ENCODE assay signal across 3 cellular contexts in genomic region chr16:84763164-84763563, GRCh38.
A peak's percentile ranks its signal among the peaks of the same experiment; 100 is the strongest.
TF ChIP-seq lines count a peak whose summit lies in the region.

No MANE protein-coding gene starts in this region.

TF ChIP-seq in A549, 52 proteins besides CTCF, POLR2A, EP300 and RAD21:
- TF ChIP-seq ATOH8 (CRISPR knock-in tag; IDR thresholded peaks at IDR 0.05; ENCODE audit: low read depth): no peak
- no peak for TF ChIP-seq CHD2 (IDR thresholded peaks at IDR 0.05; ENCODE audit: low read length, partially characterized antibody)
- TF ChIP-seq MAFK (IDR thresholded peaks at IDR 0.05; ENCODE audit: partially characterized antibody): peak; percentile 62
- TF ChIP-seq NPAS2 (CRISPR knock-in tag; IDR thresholded peaks at IDR 0.05; ENCODE audit: borderline replicate concordance): no peak
TF ChIP-seq in A549: peak in this region for 1.

TF ChIP-seq in IMR-90, 13 proteins besides CTCF, POLR2A, EP300 and RAD21:
- TF ChIP-seq USF2 (IDR thresholded peaks at IDR 0.05; ENCODE audit: low read depth, low read length): no peak
- TF ChIP-seq MAFK (IDR thresholded peaks at IDR 0.05; ENCODE audit: low read depth, low read length): 0 out of 2 replicates have a peak, but pooled peaks have one; percentile 31

TF ChIP-seq in K562, 482 proteins besides CTCF, POLR2A, EP300 and RAD21:
- TF ChIP-seq ARID4B (CRISPR knock-in tag; IDR thresholded peaks at IDR 0.05): no peak
- TF ChIP-seq C11orf30 (IDR thresholded peaks at IDR 0.05; ENCODE audit: low read depth): peak; percentile 47; the same call in 1 of the 2 replicates
- TF ChIP-seq ZZZ3 (IDR thresholded peaks at IDR 0.05): no peak
- no peak for TF ChIP-seq PML (IDR thresholded peaks at IDR 0.05; ENCODE audit: low read length)
- TF ChIP-seq RFX1 (IDR thresholded peaks at IDR 0.05): no peak
- TF ChIP-seq KLF6 (CRISPR knock-in tag; IDR thresholded peaks at IDR 0.05; ENCODE audit: borderline replicate concordance): no peak
- TF ChIP-seq ZNF609 (CRISPR knock-in tag; IDR thresholded peaks at IDR 0.05; ENCODE audit: borderline replicate concordance): no peak
- TF ChIP-seq ZNF785 (CRISPR knock-in tag; IDR thresholded peaks at IDR 0.05): no peak
- TF ChIP-seq EZH2 (IDR thresholded peaks at IDR 0.05; ENCODE audit: borderline replicate concordance, low read depth, low read length): no peak
- TF ChIP-seq NFYB (IDR thresholded peaks at IDR 0.05; ENCODE audit: extremely low read depth, insufficient read length): no peak
- TF ChIP-seq MECOM (CRISPR knock-in tag; IDR thresholded peaks at IDR 0.05): no peak
- TF ChIP-seq MCM3 (IDR thresholded peaks at IDR 0.05): no peak
- no peak for TF ChIP-seq JUN (IDR thresholded peaks at IDR 0.05; ENCODE audit: borderline replicate concordance, low read depth, low read length)
- no peak for TF ChIP-seq JUN (CRISPR knock-in tag; IDR thresholded peaks at IDR 0.05; ENCODE audit: borderline replicate concordance)
- TF ChIP-seq CHD7 (IDR thresholded peaks at IDR 0.05; ENCODE audit: low read depth, low read length): no peak
- no peak for TF ChIP-seq KHSRP (IDR thresholded peaks at IDR 0.05)
- no peak for TF ChIP-seq NR1H2 (CRISPR knock-in tag; IDR thresholded peaks at IDR 0.05)
- peak; percentile 32 for TF ChIP-seq MAFG (tag; conservative IDR thresholded peaks at IDR 0.05)
- TF ChIP-seq ZBTB11 (CRISPR knock-in tag; IDR thresholded peaks at IDR 0.05): 0 out of 6 replicates have a peak, but pooled peaks of 1 of the 3 experiments have one; percentile 15
- no peak for TF ChIP-seq NCOA2 (IDR thresholded peaks at IDR 0.05; ENCODE audit: partially characterized antibody in 2 of 2)
- no peak for TF ChIP-seq CBX8 (IDR thresholded peaks at IDR 0.05; ENCODE audit: borderline replicate concordance, extremely low read depth, low read depth, low read length, poor library complexity, severe bottlenecking)
- no peak for TF ChIP-seq ILF3 (IDR thresholded peaks at IDR 0.05; ENCODE audit: borderline replicate concordance)
- no peak for TF ChIP-seq PURB (CRISPR knock-in tag; IDR thresholded peaks at IDR 0.05; ENCODE audit: low read depth)
- peak; percentile 52 for TF ChIP-seq ZNF316 (IDR thresholded peaks at IDR 0.05)
- TF ChIP-seq THRB (CRISPR knock-in tag; conservative IDR thresholded peaks at IDR 0.05): no peak
- no peak for TF ChIP-seq ZNF146 (CRISPR knock-in tag; IDR thresholded peaks at IDR 0.05; ENCODE audit: unreplicated experiment)
- no peak for TF ChIP-seq CTBP1 (IDR thresholded peaks at IDR 0.05; ENCODE audit: borderline replicate concordance)
- no peak for TF ChIP-seq ASH1L (IDR thresholded peaks at IDR 0.05; ENCODE audit: borderline replicate concordance, low read depth, partially characterized antibody)
TF ChIP-seq in K562: peak in this region for 4.
